Comparison of ENCODE assay signal across 22 cellular contexts in genomic region chr1:31689394-31689793, GRCh38. TPM values are rescaled to one million over a fixed set of nuclear protein-coding genes. Genes with fewer than 3 reads are reported as not detected.
A peak's percentile ranks its signal among the peaks of the same experiment; 100 is the strongest.
DNase-seq lines count a peak whose midpoint lies in the region; ATAC-seq and TF ChIP-seq lines count a peak whose summit lies in the region.
"Had no signal": no experiment of that assay in that cellular context is flagged by ENCODE, and none has a peak within 500 bp of the region (broad histone marks: within the 10 kb centered on the region; RNA-seq: fewer than 3 reads in every experiment).

No MANE protein-coding gene starts in this region.

- H3K4ac ChIP-seq in trophoblast cell (ENCODE audit: low read depth, low read length), result peak overlapping the region; percentile 15

- H3K23ac ChIP-seq in trophoblast cell (ENCODE audit: low read length), result no peak overlapping the region

- H2AFZ ChIP-seq in PC-9 (no peak overlapping the region), fibroblast of lung (ENCODE audit: low read length) (no peak overlapping the region), trophoblast cell (ENCODE audit: insufficient read depth, low read length, poor library complexity) (peak overlapping the region; percentile 8)

- H3F3A ChIP-seq in PC-9 (ENCODE audit: insufficient read depth, low read depth), result peaks cover 30% of the 10 kb centered on the region; the same call in 1 of the 2 replicates

- no peak overlapping the region; the same call in 1 of the 2 replicates for H3K4me3 ChIP-seq in PC-9
- H3K4me3 ChIP-seq in fibroblast of lung (replicated peaks in 1 of 4; ENCODE audit: control extremely low read depth in 1 of 4, insufficient read depth in 1 of 4, low read depth in 3 of 4, low read length in 4 of 4), result no peak overlapping the region
- no peak overlapping the region for H3K4me3 ChIP-seq in trophoblast cell (ENCODE audit: low read depth, low read length)
- H3K4me3 ChIP-seq: gastroesophageal sphincter, spleen, upper lobe of left lung had no signal

- intact Hi-C loops in PC-9 (cut with micrococcal nuclease; ENCODE audit: unreplicated experiment), result no loop called here

- CTCF ChIA-PET in PC-9 (lab: Charles Lee), result interaction anchor here (0.6 kb wide), 1 partner anchor 495 kb away, joined by 4 read pairs; no protein-coding TSS in a partner anchor

- peak overlapping the region; percentile 25; the same call in 1 of the 2 replicates for H3K27ac ChIP-seq in PC-9
- H3K27ac ChIP-seq in fibroblast of lung (ENCODE audit: insufficient read depth, low read length), result peak overlapping the region; percentile 79
- peak overlapping the region; percentile 55 for H3K27ac ChIP-seq in trophoblast cell (ENCODE audit: low read depth, low read length)
- H3K27ac ChIP-seq: 22Rv1, spleen, upper lobe of left lung had no signal

- no peaks in the 10 kb centered on the region for H3K36me3 ChIP-seq in PC-9 (ENCODE audit: low read depth)
- H3K36me3 ChIP-seq in fibroblast of lung (ENCODE audit: control insufficient read depth, insufficient read depth, low read length), result peaks cover 34% of the 10 kb centered on the region
- H3K36me3 ChIP-seq in trophoblast cell (ENCODE audit: control insufficient read depth in 1 of 2, insufficient read depth in 2 of 2, low read length in 2 of 2), result peaks cover 36 to 42% of the 10 kb centered on the region in 2 experiments
- H3K36me3 ChIP-seq: spleen, upper lobe of left lung had no signal

- peak overlapping the region; percentile 87 for H4K91ac ChIP-seq in trophoblast cell (ENCODE audit: low read depth, low read length)

- peak overlapping the region; percentile 78 for H2BK12ac ChIP-seq in trophoblast cell (ENCODE audit: low read length)

- H4K8ac ChIP-seq in trophoblast cell (ENCODE audit: low read depth, low read length), result peak overlapping the region; percentile 71

- no peaks in the 10 kb centered on the region for H3K27me3 ChIP-seq in PC-9 (ENCODE audit: insufficient read depth, low read depth)
- H3K27me3 ChIP-seq in fibroblast of lung (ENCODE audit: control insufficient read depth, insufficient read depth, low read length), result no peaks in the 10 kb centered on the region
- H3K27me3 ChIP-seq in trophoblast cell (ENCODE audit: insufficient read depth, low read length), result no peaks in the 10 kb centered on the region
- H3K27me3 ChIP-seq: gastroesophageal sphincter, upper lobe of left lung had no signal

- H3K14ac ChIP-seq in trophoblast cell (ENCODE audit: low read length), result peak overlapping the region; percentile 65

- H3K9ac ChIP-seq in fibroblast of lung (ENCODE audit: insufficient read depth, low read length), result no peak overlapping the region
- H3K9ac ChIP-seq in trophoblast cell (ENCODE audit: low read length), result no peak overlapping the region

- H3K4me2 ChIP-seq in PC-9 (peak overlapping the region; percentile 57), fibroblast of lung (ENCODE audit: extremely low read depth, insufficient read depth, low read length) (peak overlapping the region; percentile 34), trophoblast cell (ENCODE audit: low read length) (peak overlapping the region; percentile 12)

- H2AK5ac ChIP-seq in trophoblast cell (ENCODE audit: low read length), result peak overlapping the region; percentile 69

- H3K79me2 ChIP-seq in PC-9 (ENCODE audit: low read depth) (no peaks in the 10 kb centered on the region), fibroblast of lung (ENCODE audit: control insufficient read depth, insufficient read depth, low read length) (no peaks in the 10 kb centered on the region), trophoblast cell (ENCODE audit: control insufficient read depth, insufficient read depth, low read length, poor library complexity) (peaks cover 8% of the 10 kb centered on the region)

- POLR2A ChIA-PET in PC-9 (lab: Charles Lee; ENCODE audit: unreplicated experiment), result interaction anchor here (0.6 kb wide), 1 partner anchor 23 kb away, joined by 3 read pairs; no protein-coding TSS in a partner anchor

- peak overlapping the region; percentile 10 for H4K12ac ChIP-seq in trophoblast cell (ENCODE audit: low read depth, low read length)

- BruUV-seq in PC-9 (replicated peaks; lab: Mats Ljungman, UMichigan), result no TSS peak

- no CpG with 5 or more reads among the region's 2 CpGs for WGBS in trophoblast cell (ENCODE audit: extremely low coverage, insufficient coverage, insufficient read length)

- no peaks in the 10 kb centered on the region for H3K9me2 ChIP-seq in PC-9 (ENCODE audit: insufficient read depth)

- H3K9me3 ChIP-seq in PC-9 (ENCODE audit: insufficient read depth, low read depth) (no peaks in the 10 kb centered on the region), fibroblast of lung (ENCODE audit: control insufficient read depth, insufficient read depth, low read depth, low read length) (no peaks in the 10 kb centered on the region), trophoblast cell (ENCODE audit: insufficient read depth, low read depth, low read length) (no peaks in the 10 kb centered on the region)
- H3K9me3 ChIP-seq: gastroesophageal sphincter, spleen, upper lobe of left lung had no signal

- H4K20me1 ChIP-seq in PC-9 (ENCODE audit: insufficient read depth) (no peaks in the 10 kb centered on the region), fibroblast of lung (ENCODE audit: control insufficient read depth, extremely low read depth, insufficient read depth, low read length) (no peaks in the 10 kb centered on the region)

- H2BK120ac ChIP-seq in trophoblast cell (ENCODE audit: insufficient read depth, low read length, poor library complexity), result peak overlapping the region; percentile 79

- TF ChIP-seq CTCF in PC-9 (conservative IDR thresholded peaks at IDR 0.05) (no peak), fibroblast of lung (conservative IDR thresholded peaks at IDR 0.05 in 1 of 2, IDR thresholded peaks at IDR 0.05 in 1 of 2; ENCODE audit: low read depth in 1 of 2, low read length in 2 of 2) (no peak)

- DNase-seq in DMS 273 (lab: John Stamatoyannopoulos, UW; ENCODE audit: unreplicated experiment), result peak; percentile 40
- DNase-seq in DMS 273 treated with DMSO at 0.1 percent for 48 hours (lab: John Stamatoyannopoulos, UW), result no peak
- DNase-seq in PC-9, result no peak
- DNase-seq in fibroblast of lung (ENCODE audit: low read depth in 2 of 2), result no peak
- DNase-seq in trophoblast cell, result no peak
- no peak for DNase-seq in midbrain (lab: John Stamatoyannopoulos, UW)
- DNase-seq: activated CD4-positive, alpha-beta T cell treated with anti-CD3 and anti-CD28 coated beads for 1 hour; activated naive CD4-positive, alpha-beta T cell treated with anti-CD3 and anti-CD28 coated beads, Interleukin-2, amount 50 U/mL, for 16 hours; anterior cingulate cortex; central memory CD4-positive, alpha-beta T cell; left colon; NCI-H1694; NCI-H2227 treated with DMSO at 0.1 percent for 48 hours; NK-92 treated with Interleukin-12 subunit alpha and Interleukin-12 subunit beta, amount 100 ng/mL, for 24 hours; spleen; stimulated activated CD4-positive, alpha-beta T cell treated with anti-CD3 and anti-CD28 coated beads, Interleukin-4, amount 100 ng/mL, for 24 hours; upper lobe of left lung had no signal

- peak overlapping the region; percentile 51 for H2BK5ac ChIP-seq in trophoblast cell (ENCODE audit: low read depth, low read length, poor library complexity)

- H3K79me1 ChIP-seq in trophoblast cell (ENCODE audit: low read length), result peaks cover 50% of the 10 kb centered on the region

- peak overlapping the region; percentile 67 for H3K18ac ChIP-seq in trophoblast cell (ENCODE audit: low read length)

- H3K4me1 ChIP-seq in PC-9 (replicated peaks; ENCODE audit: insufficient read depth) (peaks cover 42% of the 10 kb centered on the region), fibroblast of lung (ENCODE audit: control insufficient read depth, extremely low read depth, insufficient read depth, low read length) (peaks cover 19% of the 10 kb centered on the region), trophoblast cell (ENCODE audit: control insufficient read depth in 1 of 2, insufficient read depth in 2 of 2, low read length in 2 of 2) (peaks cover 50 to 52% of the 10 kb centered on the region in 2 experiments)
- H3K4me1 ChIP-seq: spleen, upper lobe of left lung had no signal

- ATAC-seq in HG03571 (IDR thresholded peaks at IDR 0.05; ENCODE audit: unreplicated experiment), result no peak
- ATAC-seq in HG02852 (IDR thresholded peaks at IDR 0.05; ENCODE audit: unreplicated experiment), result no peak
- ATAC-seq: gastroesophageal sphincter had no signal

RNA-seq across cellular contexts. Expression of gene COL16A1, which starts 14.4 kb away (rescaled TPM):
- total RNA-seq in PC-9 (2021) (3.6 and 4.8 TPM in 2 replicates), fibroblast of lung (80.3 and 150 TPM in 2 replicates)
- 20.9 and 21.0 TPM in 2 replicates for polyA plus RNA-seq in fibroblast of lung
- polyA plus RNA-seq in fibroblast of lung (2012), result 57.9 and 61.9 TPM in 2 replicates
- polyA minus RNA-seq in fibroblast of lung (ENCODE audit: low replicate concordance), result 42.9 and 69.1 TPM in 2 replicates
- 43.1 and 44.2 TPM in 2 replicates for polyA plus RNA-seq in trophoblast cell (2013)
- total RNA-seq: activated CD8-positive, alpha-beta memory T cell treated with anti-CD3 and anti-CD28 coated beads for 36 hours had no signal

RNA-seq across cellular contexts. Expression of gene PEF1, which starts 44.7 kb away (rescaled TPM):
- total RNA-seq in PC-9 (2021) (40.3 and 44.5 TPM in 2 replicates), fibroblast of lung (72.2 and 78.1 TPM in 2 replicates)
- 72.9 and 85.3 TPM in 2 replicates for polyA plus RNA-seq in fibroblast of lung
- 62.2 and 73.8 TPM in 2 replicates for polyA plus RNA-seq in fibroblast of lung (2012)
- 164 and 206 TPM in 2 replicates for polyA minus RNA-seq in fibroblast of lung (ENCODE audit: low replicate concordance)
- polyA plus RNA-seq in trophoblast cell (2013), result 66.7 and 70.3 TPM in 2 replicates

Comparison
In these comparisons a context has a peak if more than half of its experiments do, and no peak if none do; other contexts are left out.
1. H3K27ac ChIP-seq: peak in every context shown above with its lines; median percentile 79 in fibroblast of lung; 55 in trophoblast cell; 25 in PC-9.
2. RNA of gene COL16A1, which starts 14.4 kb away (total RNA-seq): 80.3 to 150 TPM in fibroblast of lung; 3.6 to 4.8 TPM in PC-9; every median in the first group is over 10 times any median in the second.
3. Peak in every context shown above with its lines, with median percentiles within 50 percentile points of each other: H3K4me2 ChIP-seq.